In the genomic region with DNA sequence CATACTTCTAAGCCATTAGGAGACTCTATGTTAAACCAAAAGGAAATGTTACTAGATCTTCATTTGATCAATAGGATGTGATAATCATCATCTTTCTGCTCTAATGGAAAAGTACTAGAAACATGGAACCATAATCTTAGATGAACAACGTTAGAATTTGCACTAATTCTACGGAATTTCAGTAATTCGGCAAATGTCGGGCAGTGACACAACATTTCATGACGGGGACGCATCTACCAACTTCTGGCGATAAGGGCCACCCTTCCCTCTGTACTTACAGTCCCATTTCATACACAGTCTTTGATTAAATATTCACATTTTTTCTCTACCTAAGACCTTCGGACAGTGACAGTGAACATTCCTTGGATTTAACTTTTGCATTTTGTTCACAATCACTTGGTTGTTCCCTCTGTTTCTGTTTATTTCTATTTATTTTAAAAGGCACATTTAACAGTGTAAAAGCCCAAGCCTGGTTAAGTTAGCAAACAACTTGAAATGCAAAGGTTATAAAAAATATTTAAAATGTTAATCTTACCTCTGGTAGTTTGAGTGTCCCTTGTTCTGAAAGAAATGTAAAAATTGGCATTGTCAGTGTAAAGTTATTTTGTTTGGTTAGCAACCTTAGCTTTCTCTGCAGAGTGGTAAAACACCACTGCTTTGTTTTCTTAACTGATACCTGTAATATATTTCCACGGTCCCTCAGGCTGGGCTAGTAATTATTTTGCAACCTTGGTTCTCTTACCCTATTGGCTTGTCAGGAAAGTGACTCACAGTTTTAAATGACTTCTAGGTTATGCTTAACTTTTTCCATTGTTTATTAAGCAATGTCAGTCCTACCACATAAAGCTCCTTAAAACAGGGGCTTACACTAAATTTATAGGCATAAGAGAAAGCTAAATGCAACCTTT, we compare ENCODE assay signal across 1 cellular context.
TF ChIP-seq lines count a peak whose summit lies in the region.

No MANE protein-coding gene starts in this region.

TF ChIP-seq in GM23338, 12 proteins besides CTCF, POLR2A, EP300 and RAD21 (continued from another document):
- TF ChIP-seq, protein P1, sequence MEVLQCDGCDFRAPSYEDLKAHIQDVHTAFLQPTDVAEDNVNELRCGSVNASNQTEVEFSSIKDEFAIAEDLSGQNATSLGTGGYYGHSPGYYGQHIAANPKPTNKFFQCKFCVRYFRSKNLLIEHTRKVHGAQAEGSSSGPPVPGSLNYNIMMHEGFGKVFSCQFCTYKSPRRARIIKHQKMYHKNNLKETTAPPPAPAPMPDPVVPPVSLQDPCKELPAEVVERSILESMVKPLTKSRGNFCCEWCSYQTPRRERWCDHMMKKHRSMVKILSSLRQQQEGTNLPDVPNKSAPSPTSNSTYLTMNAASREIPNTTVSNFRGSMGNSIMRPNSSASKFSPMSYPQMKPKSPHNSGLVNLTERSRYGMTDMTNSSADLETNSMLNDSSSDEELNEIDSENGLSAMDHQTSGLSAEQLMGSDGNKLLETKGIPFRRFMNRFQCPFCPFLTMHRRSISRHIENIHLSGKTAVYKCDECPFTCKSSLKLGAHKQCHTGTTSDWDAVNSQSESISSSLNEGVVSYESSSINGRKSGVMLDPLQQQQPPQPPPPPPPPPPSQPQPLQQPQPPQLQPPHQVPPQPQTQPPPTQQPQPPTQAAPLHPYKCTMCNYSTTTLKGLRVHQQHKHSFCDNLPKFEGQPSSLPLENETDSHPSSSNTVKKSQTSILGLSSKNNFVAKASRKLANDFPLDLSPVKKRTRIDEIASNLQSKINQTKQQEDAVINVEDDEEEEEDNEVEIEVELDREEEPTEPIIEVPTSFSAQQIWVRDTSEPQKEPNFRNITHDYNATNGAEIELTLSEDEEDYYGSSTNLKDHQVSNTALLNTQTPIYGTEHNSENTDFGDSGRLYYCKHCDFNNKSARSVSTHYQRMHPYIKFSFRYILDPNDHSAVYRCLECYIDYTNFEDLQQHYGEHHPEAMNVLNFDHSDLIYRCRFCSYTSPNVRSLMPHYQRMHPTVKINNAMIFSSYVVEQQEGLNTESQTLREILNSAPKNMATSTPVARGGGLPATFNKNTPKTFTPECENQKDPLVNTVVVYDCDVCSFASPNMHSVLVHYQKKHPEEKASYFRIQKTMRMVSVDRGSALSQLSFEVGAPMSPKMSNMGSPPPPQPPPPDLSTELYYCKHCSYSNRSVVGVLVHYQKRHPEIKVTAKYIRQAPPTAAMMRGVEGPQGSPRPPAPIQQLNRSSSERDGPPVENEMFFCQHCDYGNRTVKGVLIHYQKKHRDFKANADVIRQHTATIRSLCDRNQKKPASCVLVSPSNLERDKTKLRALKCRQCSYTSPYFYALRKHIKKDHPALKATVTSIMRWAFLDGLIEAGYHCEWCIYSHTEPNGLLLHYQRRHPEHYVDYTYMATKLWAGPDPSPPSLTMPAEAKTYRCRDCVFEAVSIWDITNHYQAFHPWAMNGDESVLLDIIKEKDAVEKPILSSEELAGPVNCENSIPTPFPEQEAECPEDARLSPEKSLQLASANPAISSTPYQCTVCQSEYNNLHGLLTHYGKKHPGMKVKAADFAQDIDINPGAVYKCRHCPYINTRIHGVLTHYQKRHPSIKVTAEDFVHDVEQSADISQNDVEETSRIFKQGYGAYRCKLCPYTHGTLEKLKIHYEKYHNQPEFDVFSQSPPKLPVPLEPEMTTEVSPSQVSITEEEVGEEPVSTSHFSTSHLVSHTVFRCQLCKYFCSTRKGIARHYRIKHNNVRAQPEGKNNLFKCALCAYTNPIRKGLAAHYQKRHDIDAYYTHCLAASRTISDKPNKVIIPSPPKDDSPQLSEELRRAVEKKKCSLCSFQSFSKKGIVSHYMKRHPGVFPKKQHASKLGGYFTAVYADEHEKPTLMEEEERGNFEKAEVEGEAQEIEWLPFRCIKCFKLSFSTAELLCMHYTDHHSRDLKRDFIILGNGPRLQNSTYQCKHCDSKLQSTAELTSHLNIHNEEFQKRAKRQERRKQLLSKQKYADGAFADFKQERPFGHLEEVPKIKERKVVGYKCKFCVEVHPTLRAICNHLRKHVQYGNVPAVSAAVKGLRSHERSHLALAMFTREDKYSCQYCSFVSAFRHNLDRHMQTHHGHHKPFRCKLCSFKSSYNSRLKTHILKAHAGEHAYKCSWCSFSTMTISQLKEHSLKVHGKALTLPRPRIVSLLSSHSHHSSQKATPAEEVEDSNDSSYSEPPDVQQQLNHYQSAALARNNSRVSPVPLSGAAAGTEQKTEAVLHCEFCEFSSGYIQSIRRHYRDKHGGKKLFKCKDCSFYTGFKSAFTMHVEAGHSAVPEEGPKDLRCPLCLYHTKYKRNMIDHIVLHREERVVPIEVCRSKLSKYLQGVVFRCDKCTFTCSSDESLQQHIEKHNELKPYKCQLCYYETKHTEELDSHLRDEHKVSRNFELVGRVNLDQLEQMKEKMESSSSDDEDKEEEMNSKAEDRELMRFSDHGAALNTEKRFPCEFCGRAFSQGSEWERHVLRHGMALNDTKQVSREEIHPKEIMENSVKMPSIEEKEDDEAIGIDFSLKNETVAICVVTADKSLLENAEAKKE (CRISPR knock-in tag; IDR thresholded peaks at IDR 0.05) = no peak
- TF ChIP-seq, protein P2, sequence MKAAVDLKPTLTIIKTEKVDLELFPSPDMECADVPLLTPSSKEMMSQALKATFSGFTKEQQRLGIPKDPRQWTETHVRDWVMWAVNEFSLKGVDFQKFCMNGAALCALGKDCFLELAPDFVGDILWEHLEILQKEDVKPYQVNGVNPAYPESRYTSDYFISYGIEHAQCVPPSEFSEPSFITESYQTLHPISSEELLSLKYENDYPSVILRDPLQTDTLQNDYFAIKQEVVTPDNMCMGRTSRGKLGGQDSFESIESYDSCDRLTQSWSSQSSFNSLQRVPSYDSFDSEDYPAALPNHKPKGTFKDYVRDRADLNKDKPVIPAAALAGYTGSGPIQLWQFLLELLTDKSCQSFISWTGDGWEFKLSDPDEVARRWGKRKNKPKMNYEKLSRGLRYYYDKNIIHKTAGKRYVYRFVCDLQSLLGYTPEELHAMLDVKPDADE (IDR thresholded peaks at IDR 0.05) = no peak
- TF ChIP-seq EZH2 (IDR thresholded peaks at IDR 0.05; ENCODE audit: low read depth, unreplicated experiment) (no peak), NANOG (IDR thresholded peaks at IDR 0.05; ENCODE audit: borderline replicate concordance) (no peak), ZNF331 (CRISPR knock-in tag; IDR thresholded peaks at IDR 0.05; ENCODE audit: low read depth) (no peak)
- TF ChIP-seq, protein P3, sequence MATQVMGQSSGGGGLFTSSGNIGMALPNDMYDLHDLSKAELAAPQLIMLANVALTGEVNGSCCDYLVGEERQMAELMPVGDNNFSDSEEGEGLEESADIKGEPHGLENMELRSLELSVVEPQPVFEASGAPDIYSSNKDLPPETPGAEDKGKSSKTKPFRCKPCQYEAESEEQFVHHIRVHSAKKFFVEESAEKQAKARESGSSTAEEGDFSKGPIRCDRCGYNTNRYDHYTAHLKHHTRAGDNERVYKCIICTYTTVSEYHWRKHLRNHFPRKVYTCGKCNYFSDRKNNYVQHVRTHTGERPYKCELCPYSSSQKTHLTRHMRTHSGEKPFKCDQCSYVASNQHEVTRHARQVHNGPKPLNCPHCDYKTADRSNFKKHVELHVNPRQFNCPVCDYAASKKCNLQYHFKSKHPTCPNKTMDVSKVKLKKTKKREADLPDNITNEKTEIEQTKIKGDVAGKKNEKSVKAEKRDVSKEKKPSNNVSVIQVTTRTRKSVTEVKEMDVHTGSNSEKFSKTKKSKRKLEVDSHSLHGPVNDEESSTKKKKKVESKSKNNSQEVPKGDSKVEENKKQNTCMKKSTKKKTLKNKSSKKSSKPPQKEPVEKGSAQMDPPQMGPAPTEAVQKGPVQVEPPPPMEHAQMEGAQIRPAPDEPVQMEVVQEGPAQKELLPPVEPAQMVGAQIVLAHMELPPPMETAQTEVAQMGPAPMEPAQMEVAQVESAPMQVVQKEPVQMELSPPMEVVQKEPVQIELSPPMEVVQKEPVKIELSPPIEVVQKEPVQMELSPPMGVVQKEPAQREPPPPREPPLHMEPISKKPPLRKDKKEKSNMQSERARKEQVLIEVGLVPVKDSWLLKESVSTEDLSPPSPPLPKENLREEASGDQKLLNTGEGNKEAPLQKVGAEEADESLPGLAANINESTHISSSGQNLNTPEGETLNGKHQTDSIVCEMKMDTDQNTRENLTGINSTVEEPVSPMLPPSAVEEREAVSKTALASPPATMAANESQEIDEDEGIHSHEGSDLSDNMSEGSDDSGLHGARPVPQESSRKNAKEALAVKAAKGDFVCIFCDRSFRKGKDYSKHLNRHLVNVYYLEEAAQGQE (IDR thresholded peaks at IDR 0.05; ENCODE audit: unreplicated experiment) = no peak
TF ChIP-seq in GM23338: peak in this region for 0.
